ENCODE assay signal across 11 cellular contexts in genomic region chr13:51444922-51445321, GRCh38. TPM values are rescaled to one million over a fixed set of nuclear protein-coding genes. Genes with fewer than 3 reads are reported as not detected.
DNase-seq lines count a peak whose midpoint lies in the region; ATAC-seq, FAIRE-seq and TF ChIP-seq lines count a peak whose summit lies in the region.
"Had no signal": no experiment of that assay in that cellular context is flagged by ENCODE, and none has a peak within 500 bp of the region (broad histone marks: within the 10 kb centered on the region; RNA-seq: fewer than 3 reads in every experiment).

No MANE protein-coding gene starts in this region.

- H3K27ac Mint-ChIP-seq in nephron progenitor cell, result no peak overlapping the region

- no peak for TF ChIP-seq POLR2A in vagina (IDR thresholded peaks at IDR 0.05)

- no peaks in the 10 kb centered on the region for H3K9me3 ChIP-seq in liver (ENCODE audit: control insufficient read depth in 4 of 4, low read length in 3 of 4)
- no peaks in the 10 kb centered on the region for H3K9me3 ChIP-seq in vagina

- H3K4me3 ChIP-seq in liver (ENCODE audit: low read depth in 1 of 3, low read length in 3 of 3), result no peak overlapping the region
- H3K4me3 ChIP-seq in vagina, result no peak overlapping the region

- 47% methylated on average over 1 of the region's 1 CpG for WGBS in liver

- no peak overlapping the region for H3K27ac ChIP-seq in liver (ENCODE audit: low read depth in 1 of 2, low read length in 2 of 2)
- no peak overlapping the region for H3K27ac ChIP-seq in vagina

- no peaks in the 10 kb centered on the region for H3K27me3 Mint-ChIP-seq in nephron progenitor cell (ENCODE audit: low read depth, poor library complexity)

- no peaks in the 10 kb centered on the region for H3K4me1 ChIP-seq in liver (ENCODE audit: control insufficient read depth in 4 of 4, insufficient read depth in 4 of 4, low read length in 3 of 4)
- H3K4me1 ChIP-seq in vagina, result no peaks in the 10 kb centered on the region

- H3K4me3 Mint-ChIP-seq in nephron progenitor cell, result no peak overlapping the region

- H3K4me1 Mint-ChIP-seq in nephron progenitor cell, result peaks cover 14% of the 10 kb centered on the region

- no peaks in the 10 kb centered on the region for H3K9me3 Mint-ChIP-seq in nephron progenitor cell

- intact Hi-C loops in vagina (cut with DNase I), result no loop called here

- peaks cover 19% of the 10 kb centered on the region for H3K36me3 Mint-ChIP-seq in nephron progenitor cell (ENCODE audit: low read depth)

- ATAC-seq in HG03354 (IDR thresholded peaks at IDR 0.05; ENCODE audit: poor library complexity, severe bottlenecking, unreplicated experiment), result no peak

- H3K36me3 ChIP-seq in liver (ENCODE audit: control insufficient read depth in 4 of 4, insufficient read depth in 3 of 4, low read depth in 1 of 4, low read length in 3 of 4) (peaks cover 0 to 7% (median 3%) of the 10 kb centered on the region in 4 donors), vagina (peaks cover 0 to 8% of the 10 kb centered on the region in 2 donors)

- peak; percentile 69 to 73 for TF ChIP-seq RAD21 in liver (IDR thresholded peaks at IDR 0.05)

- DNase-seq in AML-193 (lab: John Stamatoyannopoulos, UW) (peak; percentile 63 to 64), HTR-8/SVneo (ENCODE audit: insufficient read length, low spot score) (peak; percentile 7), astrocyte of the hippocampus (ENCODE audit: low read depth, low spot score) (peak; percentile 43), nephron progenitor cell (no peak), vagina (ENCODE audit: extremely low spot score in 2 of 2) (no peak)
- DNase-seq in activated effector memory CD4-positive, alpha-beta T cell treated with Interleukin-2 at 50 U/mL for 16 hours, result no peak
- DNase-seq: effector memory CD4-positive, alpha-beta T cell; NCI-H1436 treated with DMSO at 0.1 percent for 48 hours had no signal

- peak; percentile 6 for TF ChIP-seq CTCF in liver (IDR thresholded peaks at IDR 0.05; ENCODE audit: low read depth, low read length, missing input control)
- no peak for TF ChIP-seq CTCF in nephron progenitor cell (IDR thresholded peaks at IDR 0.05)
- no peak for TF ChIP-seq CTCF in vagina (IDR thresholded peaks at IDR 0.05)

- H3K9ac ChIP-seq in liver (ENCODE audit: low read depth in 1 of 2, low read length in 2 of 2), result no peak overlapping the region

- H3K27me3 ChIP-seq in liver (ENCODE audit: control insufficient read depth in 4 of 4, insufficient read depth in 4 of 4, low read length in 3 of 4) (no peaks in the 10 kb centered on the region), vagina (no peaks in the 10 kb centered on the region)

- FAIRE-seq in HTR-8/SVneo (lab: Jason Lieb, UNC), result no peak
- FAIRE-seq: GM12891 had no signal

TF ChIP-seq in liver, 16 proteins besides CTCF, POLR2A, EP300 and RAD21:
- TF ChIP-seq TAF1 (conservative IDR thresholded peaks at IDR 0.05), result no peak
- no peak for TF ChIP-seq SP1 (IDR thresholded peaks at IDR 0.05)
- no peak for TF ChIP-seq NR2F2 (IDR thresholded peaks at IDR 0.05)
- TF ChIP-seq, protein P1, sequence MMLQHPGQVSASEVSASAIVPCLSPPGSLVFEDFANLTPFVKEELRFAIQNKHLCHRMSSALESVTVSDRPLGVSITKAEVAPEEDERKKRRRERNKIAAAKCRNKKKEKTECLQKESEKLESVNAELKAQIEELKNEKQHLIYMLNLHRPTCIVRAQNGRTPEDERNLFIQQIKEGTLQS (IDR thresholded peaks at IDR 0.05), result no peak
- no peak for TF ChIP-seq RXRA (IDR thresholded peaks at IDR 0.05)
- no peak for TF ChIP-seq JUND (IDR thresholded peaks at IDR 0.05)
- no peak for TF ChIP-seq HNF4G (IDR thresholded peaks at IDR 0.05)
- TF ChIP-seq, protein P2, sequence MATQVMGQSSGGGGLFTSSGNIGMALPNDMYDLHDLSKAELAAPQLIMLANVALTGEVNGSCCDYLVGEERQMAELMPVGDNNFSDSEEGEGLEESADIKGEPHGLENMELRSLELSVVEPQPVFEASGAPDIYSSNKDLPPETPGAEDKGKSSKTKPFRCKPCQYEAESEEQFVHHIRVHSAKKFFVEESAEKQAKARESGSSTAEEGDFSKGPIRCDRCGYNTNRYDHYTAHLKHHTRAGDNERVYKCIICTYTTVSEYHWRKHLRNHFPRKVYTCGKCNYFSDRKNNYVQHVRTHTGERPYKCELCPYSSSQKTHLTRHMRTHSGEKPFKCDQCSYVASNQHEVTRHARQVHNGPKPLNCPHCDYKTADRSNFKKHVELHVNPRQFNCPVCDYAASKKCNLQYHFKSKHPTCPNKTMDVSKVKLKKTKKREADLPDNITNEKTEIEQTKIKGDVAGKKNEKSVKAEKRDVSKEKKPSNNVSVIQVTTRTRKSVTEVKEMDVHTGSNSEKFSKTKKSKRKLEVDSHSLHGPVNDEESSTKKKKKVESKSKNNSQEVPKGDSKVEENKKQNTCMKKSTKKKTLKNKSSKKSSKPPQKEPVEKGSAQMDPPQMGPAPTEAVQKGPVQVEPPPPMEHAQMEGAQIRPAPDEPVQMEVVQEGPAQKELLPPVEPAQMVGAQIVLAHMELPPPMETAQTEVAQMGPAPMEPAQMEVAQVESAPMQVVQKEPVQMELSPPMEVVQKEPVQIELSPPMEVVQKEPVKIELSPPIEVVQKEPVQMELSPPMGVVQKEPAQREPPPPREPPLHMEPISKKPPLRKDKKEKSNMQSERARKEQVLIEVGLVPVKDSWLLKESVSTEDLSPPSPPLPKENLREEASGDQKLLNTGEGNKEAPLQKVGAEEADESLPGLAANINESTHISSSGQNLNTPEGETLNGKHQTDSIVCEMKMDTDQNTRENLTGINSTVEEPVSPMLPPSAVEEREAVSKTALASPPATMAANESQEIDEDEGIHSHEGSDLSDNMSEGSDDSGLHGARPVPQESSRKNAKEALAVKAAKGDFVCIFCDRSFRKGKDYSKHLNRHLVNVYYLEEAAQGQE (IDR thresholded peaks at IDR 0.05), result no peak
- no peak for TF ChIP-seq GABPA (IDR thresholded peaks at IDR 0.05 in 1 of 2, conservative IDR thresholded peaks at IDR 0.05 in 1 of 2)
- TF ChIP-seq, protein P3, sequence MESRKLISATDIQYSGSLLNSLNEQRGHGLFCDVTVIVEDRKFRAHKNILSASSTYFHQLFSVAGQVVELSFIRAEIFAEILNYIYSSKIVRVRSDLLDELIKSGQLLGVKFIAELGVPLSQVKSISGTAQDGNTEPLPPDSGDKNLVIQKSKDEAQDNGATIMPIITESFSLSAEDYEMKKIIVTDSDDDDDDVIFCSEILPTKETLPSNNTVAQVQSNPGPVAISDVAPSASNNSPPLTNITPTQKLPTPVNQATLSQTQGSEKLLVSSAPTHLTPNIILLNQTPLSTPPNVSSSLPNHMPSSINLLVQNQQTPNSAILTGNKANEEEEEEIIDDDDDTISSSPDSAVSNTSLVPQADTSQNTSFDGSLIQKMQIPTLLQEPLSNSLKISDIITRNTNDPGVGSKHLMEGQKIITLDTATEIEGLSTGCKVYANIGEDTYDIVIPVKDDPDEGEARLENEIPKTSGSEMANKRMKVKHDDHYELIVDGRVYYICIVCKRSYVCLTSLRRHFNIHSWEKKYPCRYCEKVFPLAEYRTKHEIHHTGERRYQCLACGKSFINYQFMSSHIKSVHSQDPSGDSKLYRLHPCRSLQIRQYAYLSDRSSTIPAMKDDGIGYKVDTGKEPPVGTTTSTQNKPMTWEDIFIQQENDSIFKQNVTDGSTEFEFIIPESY (IDR thresholded peaks at IDR 0.05), result no peak
- no peak for TF ChIP-seq FOXA2 (IDR thresholded peaks at IDR 0.05)
- no peak for TF ChIP-seq HNF4A (conservative IDR thresholded peaks at IDR 0.05)
- no peak for TF ChIP-seq FOXA1 (IDR thresholded peaks at IDR 0.05)
- TF ChIP-seq EGR1 (IDR thresholded peaks at IDR 0.05; ENCODE audit: low read depth in 2 of 2), result no peak
TF ChIP-seq in liver: peak in this region for 0.

RNA-seq across cellular contexts. Expression of gene INTS6, which starts 7.9 kb away (rescaled TPM):
- total RNA-seq in liver (10 to 100 TPM; 25.4 to 61.4 TPM), vagina (56.2 TPM)
- polyA plus RNA-seq in liver, result 10 to 100 TPM; 11.4 to 12.3 TPM

Comparison
In these comparisons a context has a peak if more than half of its experiments do, and no peak if none do; other contexts are left out.
1. DNase-seq: peak in AML-193 (2 of 2), HTR-8/SVneo (single experiment) and astrocyte of the hippocampus (single experiment); none in nephron progenitor cell (single experiment), activated effector memory CD4-positive, alpha-beta T cell treated with Interleukin-2 at 50 U/mL for 16 hours (single experiment) and vagina (0 of 2).